In the genomic region with DNA sequence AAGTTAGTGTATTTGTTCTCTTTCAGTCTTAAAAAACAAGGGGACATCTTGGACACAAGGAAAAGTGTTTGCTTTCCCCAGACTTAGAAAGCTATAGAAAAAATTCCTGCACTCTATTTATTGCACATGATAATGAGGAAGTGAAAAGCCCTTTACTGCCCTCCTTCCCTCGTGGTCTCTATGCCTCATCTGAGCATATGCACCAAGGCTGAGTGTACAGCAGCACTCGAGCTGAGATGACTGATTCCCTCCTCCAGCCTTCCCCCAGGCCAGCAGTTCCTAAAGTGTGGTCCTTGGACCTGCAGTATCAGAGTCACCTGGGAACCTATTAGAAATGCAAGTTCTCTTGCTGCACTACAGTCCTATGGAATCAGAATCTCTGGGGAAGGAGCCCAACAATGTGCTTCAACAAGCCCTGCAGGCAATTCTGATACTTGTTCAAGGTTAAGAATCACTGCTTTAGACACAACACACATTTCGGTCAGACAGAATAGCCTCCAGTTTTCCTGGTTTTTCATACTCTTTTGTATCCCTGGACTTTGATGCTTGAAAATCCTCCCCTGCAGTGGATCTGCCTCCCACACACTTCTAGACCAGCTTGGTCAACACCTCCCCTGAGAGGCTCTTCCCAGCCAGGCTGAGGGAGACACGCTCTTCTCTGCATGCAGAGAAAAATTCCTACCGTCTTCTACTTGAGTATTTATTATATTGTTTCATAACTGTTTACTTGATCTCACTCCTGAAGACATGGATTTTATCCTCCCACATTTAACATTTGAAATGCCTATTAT, we compare ENCODE assay signal across 12 cellular contexts. TPM values are rescaled to one million over a fixed set of nuclear protein-coding genes. Genes with fewer than 3 reads are reported as not detected.
DNase-seq lines count a peak whose midpoint lies in the region; ATAC-seq, FAIRE-seq and TF ChIP-seq lines count a peak whose summit lies in the region.
"Had no signal": no experiment of that assay in that cellular context is flagged by ENCODE, and none has a peak within 500 bp of the region (broad histone marks: within the 10 kb centered on the region; RNA-seq: fewer than 3 reads in every experiment).

No MANE protein-coding gene starts in this region.

- peaks cover under 1 to 4% (median 3%) of the 10 kb centered on the region in 3 donors for H3K27me3 Mint-ChIP-seq in CD14-positive monocyte (ENCODE audit: low read depth in 3 of 3)
- no peaks in the 10 kb centered on the region for H3K27me3 Mint-ChIP-seq in activated T-cell treated with anti-CD3 and anti-CD28 coated beads, Interleukin-2, amount 50 U/mL, for 24 hours
- H3K27me3 Mint-ChIP-seq in activated CD4-positive, alpha-beta T cell treated with anti-CD3 and anti-CD28 coated beads, Interleukin-2, amount 10 ng/mL, durations not matched to agents 24 days and 14 days: no peaks in the 10 kb centered on the region

- H3K4me1 Mint-ChIP-seq in CD14-positive monocyte: peaks cover 36% of the 10 kb centered on the region
- H3K4me1 Mint-ChIP-seq in activated T-cell treated with anti-CD3 and anti-CD28 coated beads, Interleukin-2, amount 50 U/mL, for 24 hours (ENCODE audit: low read depth): no peaks in the 10 kb centered on the region
- no peaks in the 10 kb centered on the region for H3K4me1 Mint-ChIP-seq in activated CD4-positive, alpha-beta T cell treated with anti-CD3 and anti-CD28 coated beads, Interleukin-2, amount 10 ng/mL, durations not matched to agents 24 days and 14 days
- H3K4me1 Mint-ChIP-seq: immature natural killer cell had no signal

- FAIRE-seq in endometrium (lab: Jason Lieb, UNC): peak; percentile 69

- peaks cover 1 to 6% (median 4%) of the 10 kb centered on the region in 7 donors for H3K9me3 Mint-ChIP-seq in CD14-positive monocyte
- peaks cover 9% of the 10 kb centered on the region for H3K9me3 Mint-ChIP-seq in activated T-cell treated with anti-CD3 and anti-CD28 coated beads, Interleukin-2, amount 50 U/mL, for 24 hours
- H3K9me3 Mint-ChIP-seq in activated CD4-positive, alpha-beta T cell treated with anti-CD3 and anti-CD28 coated beads, Interleukin-2, amount 10 ng/mL, durations not matched to agents 24 days and 14 days: peaks cover 4% of the 10 kb centered on the region

- no peaks in the 10 kb centered on the region for H3K36me3 Mint-ChIP-seq in CD14-positive monocyte
- no peaks in the 10 kb centered on the region for H3K36me3 Mint-ChIP-seq in activated T-cell treated with anti-CD3 and anti-CD28 coated beads, Interleukin-2, amount 50 U/mL, for 24 hours (ENCODE audit: low read depth)
- no peaks in the 10 kb centered on the region for H3K36me3 Mint-ChIP-seq in activated CD4-positive, alpha-beta T cell treated with anti-CD3 and anti-CD28 coated beads, Interleukin-2, amount 10 ng/mL, durations not matched to agents 24 days and 14 days (ENCODE audit: low read depth)
- H3K36me3 Mint-ChIP-seq: immature natural killer cell had no signal

- DNase-seq in CD14-positive monocyte (ENCODE audit: low spot score) (peak; percentile 84), GM19240 (ENCODE audit: insufficient read length, low spot score) (no peak), omental fat pad (ENCODE audit: low spot score) (no peak)
- no peak for DNase-seq in activated T-cell treated with anti-CD3 and anti-CD28 coated beads, Interleukin-2, amount 50 U/mL, for 24 hours
- no peak for DNase-seq in activated CD4-positive, alpha-beta T cell treated with anti-CD3 and anti-CD28 coated beads, Interleukin-2, amount 10 ng/mL, durations not matched to agents 24 days and 14 days
- DNase-seq: activated CD4-positive, CD25-positive, alpha-beta regulatory T cell treated with anti-CD3 and anti-CD28 coated beads, Interleukin-2, amount 50 U/mL, for 72 hours; esophagus squamous epithelium; immature natural killer cell; SHP77 had no signal

- no peak for TF ChIP-seq CTCF in CD14-positive monocyte (IDR thresholded peaks at IDR 0.05)
- no peak for TF ChIP-seq CTCF in omental fat pad (IDR thresholded peaks at IDR 0.05)

- intact Hi-C loops in CD14-positive monocyte (cut with micrococcal nuclease): no loop called here
- intact Hi-C loops in activated CD4-positive, alpha-beta T cell treated with anti-CD3 and anti-CD28 coated beads, Interleukin-2, amount 10 ng/mL, durations not matched to agents 24 days and 14 days (cut with micrococcal nuclease): no loop called here

- peak; percentile 76 for ATAC-seq in GM21367 (IDR thresholded peaks at IDR 0.05; ENCODE audit: unreplicated experiment)
- ATAC-seq in HG03520 (IDR thresholded peaks at IDR 0.05; ENCODE audit: unreplicated experiment): peak; percentile 56
- ATAC-seq in omental fat pad (ENCODE audit: low FRiP score): no peak

- H3K4me3 Mint-ChIP-seq in CD14-positive monocyte: no peak overlapping the region
- no peak overlapping the region for H3K4me3 Mint-ChIP-seq in activated T-cell treated with anti-CD3 and anti-CD28 coated beads, Interleukin-2, amount 50 U/mL, for 24 hours
- no peak overlapping the region for H3K4me3 Mint-ChIP-seq in activated CD4-positive, alpha-beta T cell treated with anti-CD3 and anti-CD28 coated beads, Interleukin-2, amount 10 ng/mL, durations not matched to agents 24 days and 14 days
- H3K4me3 Mint-ChIP-seq: immature natural killer cell had no signal

- H3K27ac Mint-ChIP-seq in CD14-positive monocyte: no peak overlapping the region
- no peak overlapping the region for H3K27ac Mint-ChIP-seq in activated T-cell treated with anti-CD3 and anti-CD28 coated beads, Interleukin-2, amount 50 U/mL, for 24 hours
- H3K27ac Mint-ChIP-seq in activated CD4-positive, alpha-beta T cell treated with anti-CD3 and anti-CD28 coated beads, Interleukin-2, amount 10 ng/mL, durations not matched to agents 24 days and 14 days: no peak overlapping the region
- H3K27ac Mint-ChIP-seq: immature natural killer cell had no signal

RNA-seq across cellular contexts. Expression of a gene that starts 14.1 kb away (rescaled TPM):
- 1 to 10 TPM; 1.5 to 2.6 TPM for polyA plus RNA-seq in CD14-positive monocyte
- total RNA-seq in activated CD4-positive, alpha-beta T cell treated with anti-CD3 and anti-CD28 coated beads, Interleukin-2, amount 10 ng/mL, durations not matched to agents 24 days and 14 days: not detected in 2 replicates
- total RNA-seq in omental fat pad: not detected
- total RNA-seq: esophagus squamous epithelium had no signal
